Comparison of ENCODE assay signal across 8 cellular contexts in the genomic region with DNA sequence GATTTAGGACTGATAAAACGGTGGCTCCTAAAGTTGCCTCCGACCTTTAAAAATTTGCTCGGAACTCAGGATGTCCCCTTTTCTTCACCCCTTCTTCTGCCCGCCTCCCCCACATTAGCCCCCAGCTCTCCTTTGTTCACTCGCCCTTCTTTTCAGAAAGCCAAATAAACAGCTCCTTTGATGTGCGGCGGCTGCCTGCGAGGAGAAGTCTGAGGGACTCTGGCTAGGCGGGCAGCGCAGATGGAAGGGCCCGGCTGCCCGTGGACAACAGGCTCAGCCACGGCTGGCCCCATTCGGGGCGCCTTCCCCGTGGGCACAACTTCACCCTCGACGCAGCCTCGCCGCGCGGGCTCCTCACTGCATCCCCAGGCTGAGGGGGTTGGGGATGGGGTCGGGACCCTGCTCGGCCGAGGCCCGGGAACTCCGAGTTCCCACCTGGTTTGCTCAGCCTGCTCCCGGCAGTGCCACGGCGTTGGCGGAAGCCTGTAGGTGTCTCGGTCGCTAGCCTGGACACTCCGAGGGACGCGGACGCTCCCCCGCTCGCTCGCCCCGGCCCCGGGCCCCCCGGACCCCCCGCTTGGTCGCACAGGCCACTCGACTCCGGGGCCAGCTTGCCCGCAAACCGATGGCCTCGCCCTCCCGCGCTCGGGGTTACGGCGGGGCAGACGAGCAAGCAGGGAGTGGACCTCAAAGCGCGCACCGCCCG. TPM values are rescaled to one million over a fixed set of nuclear protein-coding genes. Genes with fewer than 3 reads are reported as not detected.
DNase-seq lines count a peak whose midpoint lies in the region; ATAC-seq and TF ChIP-seq lines count a peak whose summit lies in the region.

No MANE protein-coding gene starts in this region.

- H3K4me1 Mint-ChIP-seq in activated T-helper 2 cell treated with anti-CD3 and anti-CD28 coated beads, Interferon-gamma antibody, Interleukin-2, Interleukin-4, amounts not matched to agents 10 μg/mL and 5 μg/mL and 100 μg/mL, durations not matched to agents 14 hours and 24 hours and 36 hours (ENCODE audit: low read depth) = peaks cover 38% of the 10 kb centered on the region

- peak overlapping the region; percentile 85 for H3K9ac ChIP-seq in neuronal stem cell (ENCODE audit: low read depth, low read length, poor library complexity)

- peak overlapping the region; percentile 99 for H3K18ac ChIP-seq in neuronal stem cell (ENCODE audit: low read length)

- peak; percentile 27 for DNase-seq in NCI-H146 treated with DMSO at 0.1 percent for 48 hours (lab: John Stamatoyannopoulos, UW; ENCODE audit: unreplicated experiment)
- DNase-seq in activated T-helper 2 cell treated with anti-CD3 and anti-CD28 coated beads, Interferon-gamma antibody, Interleukin-2, Interleukin-4, amounts not matched to agents 10 μg/mL and 5 μg/mL and 100 μg/mL, durations not matched to agents 14 hours and 24 hours and 36 hours (ENCODE audit: low spot score) = peak; percentile 30
- peak in 1 of 2 donors; percentile 6 for DNase-seq in foreskin keratinocyte
- peak; percentile 76 for DNase-seq in neuronal stem cell (ENCODE audit: low spot score)
- no peak for DNase-seq in GF-D8 (lab: John Stamatoyannopoulos, UW)

- H2AFZ ChIP-seq in neuronal stem cell (ENCODE audit: low read length) = peak overlapping the region; percentile 89

- H2BK120ac ChIP-seq in neuronal stem cell (ENCODE audit: low read depth, low read length) = no peak overlapping the region

- peak overlapping the region; percentile 90 for H3K23ac ChIP-seq in neuronal stem cell (ENCODE audit: low read depth, low read length, poor library complexity)

- H2AK5ac ChIP-seq in neuronal stem cell (ENCODE audit: low read depth, low read length) = peak overlapping the region; percentile 78

- no peaks in the 10 kb centered on the region for H3K9me3 Mint-ChIP-seq in activated T-helper 2 cell treated with anti-CD3 and anti-CD28 coated beads, Interferon-gamma antibody, Interleukin-2, Interleukin-4, amounts not matched to agents 10 μg/mL and 5 μg/mL and 100 μg/mL, durations not matched to agents 14 hours and 24 hours and 36 hours

- peak overlapping the region; percentile 93 for H2BK15ac ChIP-seq in neuronal stem cell (ENCODE audit: low read length)

- peak overlapping the region; percentile 60 for H3K4me3 Mint-ChIP-seq in activated T-helper 2 cell treated with anti-CD3 and anti-CD28 coated beads, Interferon-gamma antibody, Interleukin-2, Interleukin-4, amounts not matched to agents 10 μg/mL and 5 μg/mL and 100 μg/mL, durations not matched to agents 14 hours and 24 hours and 36 hours (ENCODE audit: low read depth)

- peak overlapping the region; percentile 42 for H3K27ac Mint-ChIP-seq in activated T-helper 2 cell treated with anti-CD3 and anti-CD28 coated beads, Interferon-gamma antibody, Interleukin-2, Interleukin-4, amounts not matched to agents 10 μg/mL and 5 μg/mL and 100 μg/mL, durations not matched to agents 14 hours and 24 hours and 36 hours

- H3K79me1 ChIP-seq in neuronal stem cell (ENCODE audit: low read depth, low read length) = peaks cover 4% of the 10 kb centered on the region

- peak overlapping the region; percentile 80 for H3K4ac ChIP-seq in neuronal stem cell (ENCODE audit: low read length)

- H3K27me3 ChIP-seq in foreskin keratinocyte = peaks cover 28% of the 10 kb centered on the region
- H3K27me3 ChIP-seq in neuronal stem cell (ENCODE audit: control insufficient read depth in 3 of 3, insufficient read depth in 3 of 3, low read depth in 1 of 3, low read length in 3 of 3) = peaks cover 0 to 26% (median 14%) of the 10 kb centered on the region in 3 experiments

- H3K9me3 ChIP-seq in neuronal stem cell (replicated peaks in 1 of 2; ENCODE audit: control insufficient read depth in 2 of 2, insufficient read depth in 1 of 2, low read depth in 1 of 2, low read length in 2 of 2) = no peaks in the 10 kb centered on the region

- WGBS in neuronal stem cell (ENCODE audit: extremely low coverage in 2 of 2, insufficient read length in 2 of 2, insufficient replicate concordance in 1 of 2), 2 donors = no CpG with 5 or more reads among the region's 60 CpGs

- ATAC-seq in foreskin keratinocyte = no peak
- no peak for ATAC-seq in HG03139 (IDR thresholded peaks at IDR 0.05; ENCODE audit: unreplicated experiment)
- no peak for ATAC-seq in GM18858 (IDR thresholded peaks at IDR 0.05; ENCODE audit: unreplicated experiment)

- peak overlapping the region; percentile 97 for H2BK5ac ChIP-seq in neuronal stem cell (ENCODE audit: low read length)

- peak overlapping the region; percentile 85 for H3K27ac ChIP-seq in foreskin keratinocyte
- H3K27ac ChIP-seq in neuronal stem cell (replicated peaks; ENCODE audit: low read length) = no peak overlapping the region

- peak overlapping the region; percentile 60 for H3K4me3 ChIP-seq in GM12875 (ENCODE audit: low read depth, low read length)
- H3K4me3 ChIP-seq in neuronal stem cell (ENCODE audit: low read length in 2 of 2) = peak overlapping the region; percentile 56 to 79

- H2BK12ac ChIP-seq in neuronal stem cell (ENCODE audit: low read length) = no peak overlapping the region

- H3K4me1 ChIP-seq in foreskin keratinocyte (peaks cover 14% of the 10 kb centered on the region), neuronal stem cell (ENCODE audit: control insufficient read depth in 2 of 2, insufficient read depth in 1 of 2, low read depth in 1 of 2, low read length in 2 of 2) (peaks cover 21 to 36% of the 10 kb centered on the region in 2 donors)

- no peak overlapping the region for H4K91ac ChIP-seq in neuronal stem cell (ENCODE audit: low read depth, low read length, poor library complexity)

- TF ChIP-seq CTCF in GM12875 (IDR thresholded peaks at IDR 0.05; ENCODE audit: borderline replicate concordance, insufficient read depth, low read depth, low read length) = no peak
- TF ChIP-seq CTCF in foreskin keratinocyte (conservative IDR thresholded peaks at IDR 0.05) = no peak

- no peak overlapping the region for H4K8ac ChIP-seq in neuronal stem cell (ENCODE audit: low read depth, low read length)

- H3K36me3 ChIP-seq in neuronal stem cell (replicated peaks in 1 of 2; ENCODE audit: control insufficient read depth in 2 of 2, insufficient read depth in 2 of 2, low read length in 2 of 2) = peaks cover 0 to 13% of the 10 kb centered on the region in 2 donors

- H3K4me2 ChIP-seq in neuronal stem cell (ENCODE audit: insufficient read depth, low read length, poor library complexity, severe bottlenecking) = peak overlapping the region; percentile 99

- H3K14ac ChIP-seq in neuronal stem cell (ENCODE audit: low read length) = peak overlapping the region; percentile 31

- peaks cover 28% of the 10 kb centered on the region for H3K27me3 Mint-ChIP-seq in activated T-helper 2 cell treated with anti-CD3 and anti-CD28 coated beads, Interferon-gamma antibody, Interleukin-2, Interleukin-4, amounts not matched to agents 10 μg/mL and 5 μg/mL and 100 μg/mL, durations not matched to agents 14 hours and 24 hours and 36 hours (ENCODE audit: low read depth)

- intact Hi-C loops in activated T-helper 2 cell treated with anti-CD3 and anti-CD28 coated beads, Interferon-gamma antibody, Interleukin-2, Interleukin-4, amounts not matched to agents 10 μg/mL and 5 μg/mL and 100 μg/mL, durations not matched to agents 14 hours and 24 hours and 36 hours (cut with micrococcal nuclease) = loop anchor here (1.0 to 5.0 kb wide), 9 partner anchors 44 to 778 kb away; partner anchors contain the start of gene RPLP1

- peaks cover 24% of the 10 kb centered on the region for H3K36me3 Mint-ChIP-seq in activated T-helper 2 cell treated with anti-CD3 and anti-CD28 coated beads, Interferon-gamma antibody, Interleukin-2, Interleukin-4, amounts not matched to agents 10 μg/mL and 5 μg/mL and 100 μg/mL, durations not matched to agents 14 hours and 24 hours and 36 hours (ENCODE audit: low read depth)

RNA-seq across cellular contexts. Expression of gene TLE3, which starts 0.9 kb away (rescaled TPM):
- total RNA-seq in activated T-helper 2 cell treated with anti-CD3 and anti-CD28 coated beads, Interferon-gamma antibody, Interleukin-2, Interleukin-4, amounts not matched to agents 10 μg/mL and 5 μg/mL and 100 μg/mL, durations not matched to agents 14 hours and 24 hours and 36 hours = 94.6 and 102 TPM in 2 replicates
- total RNA-seq in foreskin keratinocyte = 24.1 and 28.1 TPM in 2 replicates
- 11.3 and 14.0 TPM in 2 replicates for polyA plus RNA-seq in foreskin keratinocyte
- 27.4 TPM for polyA plus RNA-seq in neuronal stem cell (2013, experiment 1 of 2)
- polyA plus RNA-seq in neuronal stem cell (2013, experiment 2 of 2) = 29.0 TPM
